Comparison of ENCODE assay signal across 38 cellular contexts in the genomic region with DNA sequence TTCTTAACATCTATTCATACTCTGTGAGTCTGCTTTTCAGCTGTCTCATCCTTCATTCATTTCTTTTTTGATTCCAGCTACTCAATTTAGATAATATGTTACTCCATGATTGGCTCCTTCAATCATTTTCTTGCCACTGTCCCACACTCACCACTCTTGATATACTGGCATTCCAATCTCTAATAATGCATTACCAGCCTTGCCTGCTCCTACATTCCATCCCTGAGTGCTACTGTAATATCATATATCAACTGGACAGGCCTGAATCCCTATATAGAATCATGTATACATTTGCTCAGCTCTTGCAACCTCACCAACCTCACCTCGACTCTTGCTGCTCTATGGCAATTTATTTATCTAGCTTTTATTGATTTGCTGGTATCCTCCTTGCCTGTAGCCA. TPM values are rescaled to one million over a fixed set of nuclear protein-coding genes. Genes with fewer than 3 reads are reported as not detected.
"Had no signal": no experiment of that assay in that cellular context is flagged by ENCODE, and none has a peak within 500 bp of the region (broad histone marks: within the 10 kb centered on the region; RNA-seq: fewer than 3 reads in every experiment).

No MANE protein-coding gene starts in this region.

- H3K9me3 ChIP-seq: MG63 had no signal

- H3K4me3 ChIP-seq: MG63 had no signal

- H3K36me3 ChIP-seq: MG63 had no signal

- H3K27ac ChIP-seq: KMS-11 had no signal

- H3K27me3 ChIP-seq: MG63 had no signal

- H3K4me2 ChIP-seq: KMS-11 had no signal

- H3K9ac ChIP-seq: KMS-11 had no signal

- DNase-seq: Karpas-422, Kasumi-1, KG1, MG63, MM.1S, MV-4-11, NCI-H1048, NCI-H1092, NCI-H1092 treated with DMSO at 0.1 percent for 48 hours, NCI-H1105, NCI-H1105 treated with DMSO at 0.1 percent for 48 hours, NCI-H1417, NCI-H1417 treated with DMSO at 0.1 percent for 48 hours, NCI-H1436, NCI-H1436 treated with DMSO at 0.1 percent for 48 hours, NCI-H146, NCI-H1694, NCI-H1694 treated with DMSO at 0.1 percent for 48 hours, NCI-H187, NCI-H187 treated with DMSO at 0.1 percent for 48 hours, NCI-H1930, NCI-H2029, NCI-H2029 treated with DMSO at 0.1 percent for 48 hours, NCI-H2081, NCI-H2081 treated with DMSO at 0.1 percent for 48 hours, NCI-H2107, NCI-H2171, NCI-H2171 treated with DMSO at 0.1 percent for 48 hours, NCI-H2227 treated with DMSO at 0.1 percent for 48 hours, NCI-H226, NCI-H345, NCI-H446, NCI-H446 treated with DMSO at 0.1 percent for 48 hours had no signal

RNA-seq across cellular contexts. Expression of a gene that starts 45.0 kb away (rescaled TPM):
- total RNA-seq: LHCN-M2, M059J, MCF 10A, NCI-H460 had no signal
